Comparison of ENCODE assay signal across 9 cellular contexts in genomic region chr6:131029661-131030297, GRCh38. TPM values are rescaled to one million over a fixed set of nuclear protein-coding genes. Genes with fewer than 3 reads are reported as not detected.
A peak's percentile ranks its signal among the peaks of the same experiment; 100 is the strongest.
DNase-seq lines count a peak whose midpoint lies in the region; ATAC-seq and TF ChIP-seq lines count a peak whose summit lies in the region.
"Had no signal": no experiment of that assay in that cellular context is flagged by ENCODE, and none has a peak within 500 bp of the region (broad histone marks: within the 10 kb centered on the region; RNA-seq: fewer than 3 reads in every experiment).

No MANE protein-coding gene starts in this region.

- no peaks in the 10 kb centered on the region for H3K27me3 ChIP-seq in AG04450 (ENCODE audit: control insufficient read depth, insufficient read depth, low read length)
- H3K27me3 ChIP-seq in body of pancreas = no peaks in the 10 kb centered on the region

- H3K4me1 ChIP-seq in body of pancreas = peaks cover 9% of the 10 kb centered on the region

- WGBS in body of pancreas, 2 donors = 66 to 67% methylated on average over 6 of the region's 6 CpGs

- no peaks in the 10 kb centered on the region for H3K9me3 ChIP-seq in AG04450 (ENCODE audit: control insufficient read depth, insufficient read depth, low read length)
- no peaks in the 10 kb centered on the region for H3K9me3 ChIP-seq in body of pancreas

- H3K36me3 ChIP-seq in body of pancreas (replicated peaks in 1 of 2; ENCODE audit: insufficient read depth in 1 of 2, low read depth in 2 of 2) = no peaks in the 10 kb centered on the region

- H3K27ac ChIP-seq in AG04450 (ENCODE audit: low read depth, low read length) (peak overlapping the region; percentile 40), body of pancreas (no peak overlapping the region)

- TF ChIP-seq POLR2A in body of pancreas (IDR thresholded peaks at IDR 0.05) = no peak

- TF ChIP-seq CTCF in AG04450 (IDR thresholded peaks at IDR 0.05; ENCODE audit: low read depth, low read length) (no peak), fibroblast of mammary gland (conservative IDR thresholded peaks at IDR 0.05; ENCODE audit: control insufficient read depth, insufficient read depth, low read depth, low read length) (no peak), body of pancreas (IDR thresholded peaks at IDR 0.05) (no peak)

- H3K4me3 ChIP-seq in AG04450 (ENCODE audit: low read depth, low read length) (no peak overlapping the region), fibroblast of mammary gland (ENCODE audit: control insufficient read depth, low read depth, low read length) (no peak overlapping the region), body of pancreas (no peak overlapping the region)

- DNase-seq in AG04450 (ENCODE audit: low read depth, low spot score) (no peak), fibroblast of mammary gland (ENCODE audit: low read depth) (peak; percentile 66), body of pancreas (no peak), NCI-H1105 treated with DMSO at 0.1 percent for 48 hours (lab: John Stamatoyannopoulos, UW) (no peak), NCI-H446 treated with DMSO at 0.1 percent for 48 hours (lab: John Stamatoyannopoulos, UW) (no peak)
- no peak for DNase-seq in activated CD4-positive, CD25-positive, alpha-beta regulatory T cell treated with anti-CD3 and anti-CD28 coated beads, Interleukin-2, amount 50 U/mL, for 72 hours
- DNase-seq: CD4-positive, CD25-positive, alpha-beta regulatory T cell had no signal

- intact Hi-C loops in body of pancreas (cut with DNase I) = no loop called here

- ATAC-seq in GM19468 (IDR thresholded peaks at IDR 0.05; ENCODE audit: extremely low read depth, unreplicated experiment) (peak; percentile 62), HG03432 (IDR thresholded peaks at IDR 0.05; ENCODE audit: unreplicated experiment) (peak; percentile 99), body of pancreas (no peak)

- POLR2A ChIA-PET in AG04450 (lab: Yijun Ruan, JAX) = interaction anchor here (1.2 kb wide), 1 partner anchor 140 kb away, joined by 3 read pairs; no protein-coding TSS in a partner anchor

- CTCF ChIA-PET in AG04450 (lab: Charles Lee) = interaction anchor here (1.0 kb wide), 1 partner anchor 130 kb away, joined by 3 read pairs; no protein-coding TSS in a partner anchor

RNA-seq across cellular contexts. Expression of gene EPB41L2, which starts 33.3 kb away (rescaled TPM):
- polyA plus RNA-seq in AG04450 (2011; rRNA removed) = 150 and 165 TPM in 2 replicates
- polyA minus RNA-seq in AG04450 (2011; rRNA and poly(A)+ RNA removed) = 186 and 206 TPM in 2 replicates
- total RNA-seq in body of pancreas = 10 to 100 TPM; 43.5 to 47.2 TPM
